8 cellular contexts compared by ENCODE assay signal in the genomic region with DNA sequence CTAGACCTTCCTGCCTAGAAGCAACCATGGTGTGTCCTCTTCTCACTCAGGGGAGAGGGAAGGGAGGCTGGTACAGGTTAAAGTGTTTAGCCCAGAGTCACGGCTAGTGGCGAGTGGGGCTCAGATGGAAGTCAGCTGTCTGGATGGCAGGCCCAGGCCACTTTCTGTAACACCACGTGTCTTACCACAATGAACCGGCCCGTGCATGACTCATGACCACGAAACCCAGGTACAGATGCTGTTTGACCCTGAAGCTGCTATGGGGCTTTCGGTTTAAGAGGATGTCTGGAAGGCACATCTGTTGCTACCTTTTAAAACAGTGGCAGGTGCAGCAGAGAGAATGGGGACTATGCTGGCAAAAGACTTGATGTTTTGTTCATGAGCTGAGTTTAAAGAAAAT. TPM values are rescaled to one million over a fixed set of nuclear protein-coding genes. Genes with fewer than 3 reads are reported as not detected.
A peak's percentile ranks its signal among the peaks of the same experiment; 100 is the strongest.
DNase-seq lines count a peak whose midpoint lies in the region; ATAC-seq and TF ChIP-seq lines count a peak whose summit lies in the region.

No MANE protein-coding gene starts in this region.

- H3K9me2 ChIP-seq in PC-9 (ENCODE audit: insufficient read depth) = no peaks in the 10 kb centered on the region

- CTCF ChIA-PET in PC-9 (lab: Charles Lee) = no interaction called here

- 82 to 88% (median 84%) methylated on average over 6 to 7 of the region's 7 CpGs for WGBS in adrenal gland, 4 donors

- no peak overlapping the region for H3K27ac ChIP-seq in RWPE2 (ENCODE audit: poor library complexity, severe bottlenecking)
- H3K27ac ChIP-seq in PC-9 = no peak overlapping the region
- no peak overlapping the region for H3K27ac ChIP-seq in adrenal gland

- intact Hi-C loops in PC-9 (cut with micrococcal nuclease; ENCODE audit: unreplicated experiment) (no loop called here), adrenal gland (cut with DNase I) (no loop called here)

- H3K36me3 ChIP-seq in RWPE2 (ENCODE audit: low read depth) (peaks cover 22% of the 10 kb centered on the region), PC-9 (ENCODE audit: low read depth) (no peaks in the 10 kb centered on the region), adrenal gland (replicated peaks in 1 of 2) (peaks cover 0 to 4% of the 10 kb centered on the region in 2 donors)

- POLR2A ChIA-PET in PC-9 (lab: Charles Lee; ENCODE audit: unreplicated experiment) = no interaction called here

- H3K27me3 ChIP-seq in RWPE2 (ENCODE audit: insufficient read depth, poor library complexity, severe bottlenecking) = no peaks in the 10 kb centered on the region
- H3K27me3 ChIP-seq in PC-9 (ENCODE audit: insufficient read depth, low read depth) = no peaks in the 10 kb centered on the region
- no peaks in the 10 kb centered on the region for H3K27me3 ChIP-seq in adrenal gland

- no peaks in the 10 kb centered on the region for H3K79me2 ChIP-seq in PC-9 (ENCODE audit: low read depth)

- in situ Hi-C loops in astrocyte of the cerebellum (cut with HindIII; ENCODE audit: low sequenced_read_pairs) = no loop called here

- no peaks in the 10 kb centered on the region for H3K9me3 ChIP-seq in RWPE2 (ENCODE audit: severe bottlenecking)
- H3K9me3 ChIP-seq in PC-9 (ENCODE audit: insufficient read depth, low read depth) = no peaks in the 10 kb centered on the region
- no peaks in the 10 kb centered on the region for H3K9me3 ChIP-seq in adrenal gland (replicated peaks in 1 of 3)

- peaks cover 34% of the 10 kb centered on the region for H3K36me3 Mint-ChIP-seq in stimulated activated memory B cell treated with anti-CD40 and anti-IgM and Interleukin-4, amounts not matched to agents 10 μg/mL and 1 μg/mL and 100 μg/mL, for 72 hours

- H4K20me1 ChIP-seq in PC-9 (ENCODE audit: insufficient read depth) = no peaks in the 10 kb centered on the region

- no peaks in the 10 kb centered on the region for H3F3A ChIP-seq in PC-9 (ENCODE audit: insufficient read depth, low read depth)

- BruUV-seq in PC-9 (replicated peaks; lab: Mats Ljungman, UMichigan) = no TSS peak

- no peaks in the 10 kb centered on the region for H3K27me3 Mint-ChIP-seq in stimulated activated memory B cell treated with anti-CD40 and anti-IgM and Interleukin-4, amounts not matched to agents 10 μg/mL and 1 μg/mL and 100 μg/mL, for 72 hours

- H3K4me3 ChIP-seq in RWPE2 (ENCODE audit: severe bottlenecking) (no peak overlapping the region), astrocyte of the cerebellum (ENCODE audit: low read depth, low read length) (no peak overlapping the region), PC-9 (no peak overlapping the region), adrenal gland (no peak overlapping the region)

- H3K9me3 Mint-ChIP-seq in stimulated activated memory B cell treated with anti-CD40 and anti-IgM and Interleukin-4, amounts not matched to agents 10 μg/mL and 1 μg/mL and 100 μg/mL, for 72 hours = peaks cover 13% of the 10 kb centered on the region

- H2AFZ ChIP-seq in PC-9 = no peak overlapping the region

- no peak for TF ChIP-seq POLR2A in adrenal gland (IDR thresholded peaks at IDR 0.05)

- H3K4me1 Mint-ChIP-seq in stimulated activated memory B cell treated with anti-CD40 and anti-IgM and Interleukin-4, amounts not matched to agents 10 μg/mL and 1 μg/mL and 100 μg/mL, for 72 hours = no peaks in the 10 kb centered on the region

- H3K4me1 ChIP-seq in RWPE2 (ENCODE audit: insufficient read depth, poor library complexity, severe bottlenecking) (no peaks in the 10 kb centered on the region), PC-9 (replicated peaks; ENCODE audit: insufficient read depth) (no peaks in the 10 kb centered on the region), adrenal gland (replicated peaks in 1 of 2) (no peaks in the 10 kb centered on the region)

- TF ChIP-seq CTCF in RWPE2 (IDR thresholded peaks at IDR 0.05; ENCODE audit: poor library complexity, severe bottlenecking) (no peak), astrocyte of the cerebellum (IDR thresholded peaks at IDR 0.05; ENCODE audit: low read depth, low read length, missing control alignments) (no peak), PC-9 (conservative IDR thresholded peaks at IDR 0.05) (no peak), adrenal gland (IDR thresholded peaks at IDR 0.05) (no peak)

- ATAC-seq in GM18517 (IDR thresholded peaks at IDR 0.05; ENCODE audit: unreplicated experiment) = peak; percentile 96
- peak; percentile 99 for ATAC-seq in HG02798 (IDR thresholded peaks at IDR 0.05; ENCODE audit: poor library complexity, unreplicated experiment)
- ATAC-seq in RWPE2 (ENCODE audit: low read depth) = peak; percentile 52; the same call in 2 of the 3 replicates
- ATAC-seq in stimulated activated memory B cell treated with anti-CD40 and anti-IgM and Interleukin-4, amounts not matched to agents 10 μg/mL and 1 μg/mL and 100 μg/mL, for 72 hours = peak; percentile 66
- ATAC-seq in esophagus mucosa = no peak

- H3K4me3 Mint-ChIP-seq in stimulated activated memory B cell treated with anti-CD40 and anti-IgM and Interleukin-4, amounts not matched to agents 10 μg/mL and 1 μg/mL and 100 μg/mL, for 72 hours = no peak overlapping the region

- DNase-seq in RWPE2 (ENCODE audit: low spot score) = no peak
- peak; percentile 36 for DNase-seq in astrocyte of the cerebellum (ENCODE audit: low read depth)
- DNase-seq in PC-9 = no peak
- DNase-seq in adrenal gland = no peak

- no peak overlapping the region for H3K4me2 ChIP-seq in PC-9

- no peak overlapping the region for H3K27ac Mint-ChIP-seq in stimulated activated memory B cell treated with anti-CD40 and anti-IgM and Interleukin-4, amounts not matched to agents 10 μg/mL and 1 μg/mL and 100 μg/mL, for 72 hours

RNA-seq across cellular contexts. Expression of gene MPC1, which starts 36.5 kb away (rescaled TPM):
- total RNA-seq in esophagus mucosa = 43.4 TPM
- 7.4 and 13.3 TPM in 2 replicates for total RNA-seq in PC-9 (2021)
- 10 to 100 TPM; 22.8 to 70.3 (median 46.0) TPM for total RNA-seq in adrenal gland
- 10 to 100 TPM; 32.3 to 76.9 (median 55.6) TPM for polyA plus RNA-seq in adrenal gland
